In the genomic region with DNA sequence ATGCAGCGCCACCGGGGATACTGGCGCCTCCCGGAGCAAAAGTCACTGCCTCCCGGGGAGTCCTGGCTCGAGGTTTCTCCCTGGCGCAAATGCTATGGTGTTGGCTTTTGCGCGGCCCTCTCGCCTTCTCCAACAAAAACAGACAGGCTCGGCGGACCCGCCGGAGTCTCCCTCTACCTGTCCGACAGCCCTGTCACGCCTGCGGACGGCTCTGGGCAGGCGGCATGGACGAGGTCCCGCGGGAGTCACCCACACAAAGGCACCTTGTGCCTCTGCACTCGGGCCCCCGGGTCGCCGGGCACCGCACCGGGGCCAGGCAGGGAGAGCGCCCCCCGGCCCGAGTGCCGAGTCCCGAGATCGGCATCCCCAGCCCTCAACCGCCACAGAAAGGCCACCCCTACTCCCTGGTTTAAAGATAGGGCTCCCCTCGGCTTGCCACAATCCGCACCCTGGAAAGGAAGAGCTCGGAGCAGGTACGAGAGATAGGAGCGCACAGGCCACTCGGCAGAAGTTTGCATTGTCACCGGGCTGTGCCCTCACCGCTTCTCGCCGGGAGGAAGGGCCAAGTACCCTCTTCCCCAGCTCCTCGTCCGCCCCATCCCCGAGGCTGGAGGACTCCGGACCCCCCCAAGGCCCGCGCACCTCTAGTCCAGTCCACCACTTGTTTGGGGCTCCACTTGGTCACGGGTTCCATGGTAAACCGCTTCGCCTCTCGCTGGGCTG, we compare ENCODE assay signal across 8 cellular contexts. TPM values are rescaled to one million over a fixed set of nuclear protein-coding genes. Genes with fewer than 3 reads are reported as not detected.
A peak's percentile ranks its signal among the peaks of the same experiment; 100 is the strongest.
DNase-seq lines count a peak whose midpoint lies in the region; ATAC-seq, FAIRE-seq and TF ChIP-seq lines count a peak whose summit lies in the region.

No MANE protein-coding gene starts in this region.

- H3K4me2 ChIP-seq in keratinocyte (ENCODE audit: control insufficient read depth, extremely low read depth, insufficient read depth, low read depth, low read length) = peak overlapping the region; percentile 79

- no peaks in the 10 kb centered on the region for H4K20me1 ChIP-seq in keratinocyte (ENCODE audit: control insufficient read depth, extremely low read depth, insufficient read depth, low read length)

- no peak overlapping the region for H3K27ac Mint-ChIP-seq in activated T-helper 2 cell treated with anti-CD3 and anti-CD28 coated beads, Interferon-gamma antibody, Interleukin-2, Interleukin-4, amounts not matched to agents 10 μg/mL and 5 μg/mL and 100 μg/mL, durations not matched to agents 14 hours and 24 hours and 36 hours

- no peaks in the 10 kb centered on the region for H3K27me3 ChIP-seq in keratinocyte (ENCODE audit: control insufficient read depth, extremely low read depth, insufficient read depth, low read length)

- peak overlapping the region; percentile 82 for H3K9ac ChIP-seq in keratinocyte (ENCODE audit: control insufficient read depth, extremely low read depth, insufficient read depth, low read length)

- dilution Hi-C loops in keratinocyte (cut with MboI; ENCODE audit: extremely low pct_ligation_motif_present, low sequenced_read_pairs) = no loop called here

- no peaks in the 10 kb centered on the region for H3K9me3 Mint-ChIP-seq in activated T-helper 2 cell treated with anti-CD3 and anti-CD28 coated beads, Interferon-gamma antibody, Interleukin-2, Interleukin-4, amounts not matched to agents 10 μg/mL and 5 μg/mL and 100 μg/mL, durations not matched to agents 14 hours and 24 hours and 36 hours

- H3K4me3 Mint-ChIP-seq in activated T-helper 2 cell treated with anti-CD3 and anti-CD28 coated beads, Interferon-gamma antibody, Interleukin-2, Interleukin-4, amounts not matched to agents 10 μg/mL and 5 μg/mL and 100 μg/mL, durations not matched to agents 14 hours and 24 hours and 36 hours (ENCODE audit: low read depth) = no peak overlapping the region

- POLR2A ChIA-PET in GM10248 (lab: Yijun Ruan, JAX) = no interaction called here

- intact Hi-C loops in activated T-helper 2 cell treated with anti-CD3 and anti-CD28 coated beads, Interferon-gamma antibody, Interleukin-2, Interleukin-4, amounts not matched to agents 10 μg/mL and 5 μg/mL and 100 μg/mL, durations not matched to agents 14 hours and 24 hours and 36 hours (cut with micrococcal nuclease) = no loop called here

- H3K4me1 ChIP-seq in keratinocyte (ENCODE audit: control insufficient read depth, extremely low read depth, insufficient read depth, low read length) = peaks cover 12% of the 10 kb centered on the region

- H3K36me3 ChIP-seq in keratinocyte (ENCODE audit: control insufficient read depth in 2 of 2, extremely low read depth in 1 of 2, insufficient read depth in 2 of 2, low read length in 2 of 2) = peaks cover 0 to 2% of the 10 kb centered on the region in 2 experiments

- in situ Hi-C loops in astrocyte of the spinal cord (cut with HindIII; ENCODE audit: low sequenced_read_pairs) = no loop called here

- H3K27ac ChIP-seq in keratinocyte (ENCODE audit: control insufficient read depth, insufficient read depth, low read length) = peak overlapping the region; percentile 76

- ATAC-seq in GM21786 (IDR thresholded peaks at IDR 0.05; ENCODE audit: unreplicated experiment) = peak; percentile 25
- peak; percentile 14 for ATAC-seq in stimulated activated naive CD8-positive, alpha-beta T cell treated with anti-CD3 and anti-CD28 coated beads, Interleukin-15, Interleukin-2, amounts not matched to agents 100 U/mL and 50 U/mL, for 24 hours

- H3K9me3 ChIP-seq in keratinocyte (ENCODE audit: control insufficient read depth, low read depth, low read length) = no peaks in the 10 kb centered on the region

- H3K4me3 ChIP-seq in astrocyte of the spinal cord (ENCODE audit: low read depth, low read length) (peak overlapping the region; percentile 89), keratinocyte (ENCODE audit: control insufficient read depth in 2 of 3, extremely low read depth in 1 of 3, insufficient read depth in 2 of 3, low read depth in 1 of 3, low read length in 3 of 3) (peak overlapping the region; percentile 78 to 89 (median 84))

- H3K36me3 Mint-ChIP-seq in activated T-helper 2 cell treated with anti-CD3 and anti-CD28 coated beads, Interferon-gamma antibody, Interleukin-2, Interleukin-4, amounts not matched to agents 10 μg/mL and 5 μg/mL and 100 μg/mL, durations not matched to agents 14 hours and 24 hours and 36 hours (ENCODE audit: low read depth) = no peaks in the 10 kb centered on the region

- H3K9me1 ChIP-seq in keratinocyte (ENCODE audit: control insufficient read depth, extremely low read depth, insufficient read depth, low read length) = no peaks in the 10 kb centered on the region

- CTCF ChIA-PET in GM10248 (lab: Yijun Ruan, JAX) = interaction anchor here (0.9 kb wide), 1 partner anchor 383 kb away, joined by 3 read pairs; no protein-coding TSS in a partner anchor

- peaks cover 58% of the 10 kb centered on the region for H3K27me3 Mint-ChIP-seq in activated T-helper 2 cell treated with anti-CD3 and anti-CD28 coated beads, Interferon-gamma antibody, Interleukin-2, Interleukin-4, amounts not matched to agents 10 μg/mL and 5 μg/mL and 100 μg/mL, durations not matched to agents 14 hours and 24 hours and 36 hours (ENCODE audit: low read depth)

- H2AFZ ChIP-seq in keratinocyte (ENCODE audit: control insufficient read depth, low read length) = peak overlapping the region; percentile 91

- TF ChIP-seq CTCF in GM10248 (IDR thresholded peaks at IDR 0.05; ENCODE audit: control extremely low read depth, extremely low read depth, low read depth, missing control alignments) = no peak
- no peak for TF ChIP-seq CTCF in astrocyte of the spinal cord (IDR thresholded peaks at IDR 0.05; ENCODE audit: low read depth, low read length)
- TF ChIP-seq CTCF in keratinocyte (optimal IDR thresholded peaks at IDR 0.05 in 1 of 3, IDR thresholded peaks at IDR 0.05 in 1 of 3, conservative IDR thresholded peaks at IDR 0.05 in 1 of 3; ENCODE audit: extremely low read depth in 1 of 3, insufficient read depth in 2 of 3, low read length in 3 of 3) = no peak

- peaks cover 6% of the 10 kb centered on the region for H3K79me2 ChIP-seq in keratinocyte (ENCODE audit: control insufficient read depth, insufficient read depth, low read length)

- peak; percentile 36 for DNase-seq in GM10248 (ENCODE audit: extremely low spot score)
- peak; percentile 59 for DNase-seq in M059J (ENCODE audit: low read depth)
- peak; percentile 29 for DNase-seq in astrocyte of the spinal cord (ENCODE audit: low read depth, low spot score)
- no peak for DNase-seq in keratinocyte (ENCODE audit: low read depth, low spot score)
- peak; percentile 12 for DNase-seq in stimulated activated naive CD8-positive, alpha-beta T cell treated with anti-CD3 and anti-CD28 coated beads, Interleukin-15, Interleukin-2, amounts not matched to agents 100 U/mL and 50 U/mL, for 24 hours
- no peak for DNase-seq in activated T-helper 2 cell treated with anti-CD3 and anti-CD28 coated beads, Interferon-gamma antibody, Interleukin-2, Interleukin-4, amounts not matched to agents 10 μg/mL and 5 μg/mL and 100 μg/mL, durations not matched to agents 14 hours and 24 hours and 36 hours (ENCODE audit: low spot score)
- no peak for DNase-seq in CD1c-positive myeloid dendritic cell (ENCODE audit: extremely low spot score)

- FAIRE-seq in keratinocyte (lab: Jason Lieb, UNC) = no peak

- peaks cover 6% of the 10 kb centered on the region for H3K4me1 Mint-ChIP-seq in activated T-helper 2 cell treated with anti-CD3 and anti-CD28 coated beads, Interferon-gamma antibody, Interleukin-2, Interleukin-4, amounts not matched to agents 10 μg/mL and 5 μg/mL and 100 μg/mL, durations not matched to agents 14 hours and 24 hours and 36 hours (ENCODE audit: low read depth)

RNA-seq across cellular contexts. Expression of a gene that starts 0.9 kb away (rescaled TPM):
- total RNA-seq in M059J (2014; rRNA removed; shearing (Covaris generic)) = 9.9 and 19.4 TPM in 2 replicates
- 0.84 to 2.0 TPM (median 1.9 TPM) in 3 replicates for polyA plus RNA-seq in keratinocyte
- 3.5 TPM for polyA plus RNA-seq in keratinocyte (2011; ENCODE audit: low read depth)
- 2.0 and 2.1 TPM in 2 replicates for polyA plus RNA-seq in keratinocyte (2011; cell fraction: cytosol; rRNA removed)
- 3.1 and 3.6 TPM in 2 replicates for polyA plus RNA-seq in keratinocyte (2011; cell fraction: nucleus; rRNA removed)
- 3.3 and 4.9 TPM in 2 replicates for polyA plus RNA-seq in keratinocyte (2012; ENCODE audit: low replicate concordance)
- 2.4 to 3.9 TPM (median 2.8 TPM) in 3 replicates for polyA minus RNA-seq in keratinocyte
- 0.96 TPM for polyA minus RNA-seq in keratinocyte (2011; cell fraction: cytosol; rRNA and poly(A)+ RNA removed)
- 1.5 and 2.3 TPM in 2 replicates for polyA minus RNA-seq in keratinocyte (2011; cell fraction: nucleus; rRNA and poly(A)+ RNA removed)
- total RNA-seq in activated T-helper 2 cell treated with anti-CD3 and anti-CD28 coated beads, Interferon-gamma antibody, Interleukin-2, Interleukin-4, amounts not matched to agents 10 μg/mL and 5 μg/mL and 100 μg/mL, durations not matched to agents 14 hours and 24 hours and 36 hours = 0.09 and 0.11 TPM in 2 replicates

Comparison
In these comparisons a context has a peak if more than half of its experiments do, and no peak if none do; other contexts are left out.
1. DNase-seq: peak in GM10248 (single experiment), M059J (single experiment), astrocyte of the spinal cord (single experiment) and stimulated activated naive CD8-positive, alpha-beta T cell treated with anti-CD3 and anti-CD28 coated beads, Interleukin-15, Interleukin-2, amounts not matched to agents 100 U/mL and 50 U/mL, for 24 hours (single experiment); none in keratinocyte (single experiment), activated T-helper 2 cell treated with anti-CD3 and anti-CD28 coated beads, Interferon-gamma antibody, Interleukin-2, Interleukin-4, amounts not matched to agents 10 μg/mL and 5 μg/mL and 100 μg/mL, durations not matched to agents 14 hours and 24 hours and 36 hours (single experiment) and CD1c-positive myeloid dendritic cell (single experiment).